In genomic region chr3:53820756-53821580, GRCh38 we compare ENCODE assay signal across 15 cellular contexts. TPM values are rescaled to one million over a fixed set of nuclear protein-coding genes. Genes with fewer than 3 reads are reported as not detected.
DNase-seq lines count a peak whose midpoint lies in the region; ATAC-seq and TF ChIP-seq lines count a peak whose summit lies in the region.
"Had no signal": no experiment of that assay in that cellular context is flagged by ENCODE, and none has a peak within 500 bp of the region (broad histone marks: within the 10 kb centered on the region; RNA-seq: fewer than 3 reads in every experiment).

No MANE protein-coding gene starts in this region.

- peaks cover 5% of the 10 kb centered on the region for H3K9me3 Mint-ChIP-seq in glutamatergic neuron (ENCODE audit: unreplicated experiment)

- no peaks in the 10 kb centered on the region for H3K27me3 ChIP-seq in suprapubic skin
- no peaks in the 10 kb centered on the region for H3K27me3 ChIP-seq in hepatocyte
- H3K27me3 ChIP-seq in prostate gland (replicated peaks; ENCODE audit: insufficient read depth) = no peaks in the 10 kb centered on the region

- H3K27ac ChIP-seq in suprapubic skin (no peak overlapping the region), hepatocyte (no peak overlapping the region), prostate gland (no peak overlapping the region)
- H3K27ac ChIP-seq: 22Rv1 had no signal

- no peak overlapping the region for H3K4me3 ChIP-seq in suprapubic skin
- H3K4me3 ChIP-seq in hepatocyte = no peak overlapping the region
- H3K4me3 ChIP-seq in prostate gland = no peak overlapping the region

- no peaks in the 10 kb centered on the region for H3K36me3 Mint-ChIP-seq in glutamatergic neuron (ENCODE audit: unreplicated experiment)

- H3K9me3 ChIP-seq in suprapubic skin (no peaks in the 10 kb centered on the region), hepatocyte (ENCODE audit: low read depth) (no peaks in the 10 kb centered on the region), prostate gland (no peaks in the 10 kb centered on the region)
- H3K9me3 ChIP-seq: Caco-2 had no signal

- no peaks in the 10 kb centered on the region for H3K27me3 Mint-ChIP-seq in glutamatergic neuron (ENCODE audit: unreplicated experiment)

- H3K4me3 Mint-ChIP-seq in glutamatergic neuron (ENCODE audit: unreplicated experiment) = no peak overlapping the region

- no peak for TF ChIP-seq EP300 in suprapubic skin (IDR thresholded peaks at IDR 0.05)

- 86% methylated on average over 20 of the region's 21 CpGs for WGBS in suprapubic skin
- WGBS in hepatocyte (ENCODE audit: low lambda C conversion rate, missing lambda C conversion rate) = 89% methylated on average over 20 of the region's 21 CpGs
- 87% methylated on average over 21 of the region's 21 CpGs for WGBS in prostate gland

- H2AFZ ChIP-seq in hepatocyte = no peak overlapping the region

- ATAC-seq in HG03521 (IDR thresholded peaks at IDR 0.05; ENCODE audit: unreplicated experiment) = no peak

- H4K20me1 ChIP-seq in hepatocyte (ENCODE audit: insufficient read depth, poor library complexity, severe bottlenecking) = no peaks in the 10 kb centered on the region

- H3K9me2 ChIP-seq in hepatocyte (replicated peaks; ENCODE audit: insufficient read depth) = no peaks in the 10 kb centered on the region

- H3K4me1 ChIP-seq in suprapubic skin (no peaks in the 10 kb centered on the region), hepatocyte (ENCODE audit: insufficient read depth) (peaks cover 7% of the 10 kb centered on the region), prostate gland (replicated peaks) (no peaks in the 10 kb centered on the region)

- no peaks in the 10 kb centered on the region for H3K79me2 ChIP-seq in hepatocyte

- TF ChIP-seq CTCF in glutamatergic neuron (IDR thresholded peaks at IDR 0.05; ENCODE audit: partially characterized antibody, unreplicated experiment) (no peak), suprapubic skin (IDR thresholded peaks at IDR 0.05) (no peak), hepatocyte (IDR thresholded peaks at IDR 0.05; ENCODE audit: poor library complexity) (no peak), prostate gland (IDR thresholded peaks at IDR 0.05) (no peak)

- peak; percentile 16 to 62 for DNase-seq in NCI-H524 (lab: John Stamatoyannopoulos, UW)
- DNase-seq in NCI-H524 treated with DMSO at 0.1 percent for 48 hours (lab: John Stamatoyannopoulos, UW) = no peak
- DNase-seq in glutamatergic neuron = peak; percentile 14
- peak; percentile 43 for DNase-seq in posterior vena cava (ENCODE audit: low spot score)
- peak; percentile 49 to 76 for DNase-seq in suprapubic skin (ENCODE audit: low spot score in 2 of 2)
- DNase-seq in hepatocyte (ENCODE audit: low spot score) = no peak
- DNase-seq in prostate gland (ENCODE audit: low spot score) = no peak
- DNase-seq: C1 segment of cervical spinal cord, H7, NCI-H1092, NCI-H2107, NCI-H69 had no signal

- H3K36me3 ChIP-seq in suprapubic skin = peaks cover 5% of the 10 kb centered on the region
- no peaks in the 10 kb centered on the region for H3K36me3 ChIP-seq in hepatocyte (replicated peaks; ENCODE audit: insufficient read depth, low read depth)
- peaks cover 0 to 10% of the 10 kb centered on the region in 2 donors for H3K36me3 ChIP-seq in prostate gland

- H3K4me1 Mint-ChIP-seq in glutamatergic neuron (ENCODE audit: low read depth, unreplicated experiment) = peaks cover 6% of the 10 kb centered on the region

- intact Hi-C loops in posterior vena cava (cut with DNase I) (no loop called here), prostate gland (cut with DNase I) (no loop called here)

- H3K4me2 ChIP-seq in hepatocyte = no peak overlapping the region

- no peak for TF ChIP-seq POLR2A in suprapubic skin (IDR thresholded peaks at IDR 0.05)
- TF ChIP-seq POLR2A in prostate gland (IDR thresholded peaks at IDR 0.05) = no peak

- no peak overlapping the region for H3K27ac Mint-ChIP-seq in glutamatergic neuron (ENCODE audit: unreplicated experiment)

RNA-seq across cellular contexts. Expression of gene CHDH, which starts 25.3 kb away (rescaled TPM):
- total RNA-seq in glutamatergic neuron (ENCODE audit: unreplicated experiment) (0.61 TPM), posterior vena cava (1 to 10 TPM; 2.0 to 3.7 TPM), suprapubic skin (10 to 100 TPM in 2 of 4 donors, 1 to 10 TPM in 2; 6.0 to 26.4 (median 9.3) TPM), hepatocyte (30.1 and 62.6 TPM in 2 replicates), prostate gland (10 to 100 TPM; 40.2 to 43.9 TPM)
- polyA plus RNA-seq in hepatocyte = 29.1 and 31.1 TPM in 2 replicates

RNA-seq across cellular contexts. Expression of gene IL17RB, which starts 25.4 kb away (rescaled TPM):
- total RNA-seq in glutamatergic neuron (ENCODE audit: unreplicated experiment) = 0.78 TPM
- under 1 TPM; 0.33 to 0.46 TPM for total RNA-seq in posterior vena cava
- 1 to 10 TPM; 1.7 to 5.1 (median 2.2) TPM for total RNA-seq in suprapubic skin
- total RNA-seq in hepatocyte = 17.4 and 19.5 TPM in 2 replicates
- polyA plus RNA-seq in hepatocyte = 12.8 and 14.1 TPM in 2 replicates
- 10 to 100 TPM in 1 of 2 donors, 1 to 10 TPM in 1; 6.0 to 14.3 TPM for total RNA-seq in prostate gland

Comparison
In these comparisons a context has a peak if more than half of its experiments do, and no peak if none do; other contexts are left out.
1. DNase-seq: peak in NCI-H524 (2 of 2), glutamatergic neuron (single experiment), posterior vena cava (single experiment) and suprapubic skin (2 of 2); none in NCI-H524 treated with DMSO at 0.1 percent for 48 hours (single experiment), hepatocyte (single experiment) and prostate gland (single experiment).